8 cellular contexts compared by ENCODE assay signal in the genomic region with DNA sequence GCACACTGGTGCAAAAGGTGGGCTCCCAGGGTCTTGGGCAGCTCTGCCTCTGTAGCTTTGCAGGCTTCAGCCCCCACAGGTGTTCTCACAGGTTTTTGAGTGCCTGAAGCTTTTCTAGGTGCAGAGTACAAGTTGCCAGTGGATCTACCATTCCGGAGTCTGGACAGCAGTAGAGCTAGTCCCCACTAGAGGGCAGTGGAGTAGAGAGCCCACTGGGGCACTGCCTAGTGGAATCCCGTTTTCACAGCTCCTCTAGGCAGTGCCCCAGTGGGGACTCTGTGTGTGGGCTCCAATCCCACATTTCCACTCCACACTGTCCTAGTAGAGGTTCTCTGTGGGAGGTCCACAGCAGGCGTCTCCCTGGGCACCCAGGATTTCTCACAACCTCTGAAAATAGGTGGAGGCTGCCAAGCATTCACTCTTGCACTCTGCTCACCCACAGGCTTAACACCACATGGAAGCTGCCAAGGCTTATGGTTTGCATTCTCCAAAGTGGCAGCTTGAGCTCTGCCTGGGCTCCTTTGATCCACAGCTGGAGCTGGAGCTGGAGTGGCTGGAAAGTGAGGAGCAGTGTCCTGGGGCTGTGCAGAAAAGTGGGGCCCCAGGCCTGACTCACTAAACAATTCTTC.
DNase-seq lines count a peak whose midpoint lies in the region; ATAC-seq and TF ChIP-seq lines count a peak whose summit lies in the region.

No MANE protein-coding gene starts in this region.

- H3K36me3 ChIP-seq in OCI-LY7 (ENCODE audit: insufficient read depth, low read length), result no peaks in the 10 kb centered on the region

- no peak overlapping the region for H3K27ac ChIP-seq in OCI-LY7 (ENCODE audit: low read depth, low read length, poor library complexity, severe bottlenecking)

- CTCF ChIA-PET in OCI-LY7 (lab: Charles Lee; ENCODE audit: unreplicated experiment), result no interaction called here

- intact Hi-C loops in OCI-LY7 (cut with micrococcal nuclease; ENCODE audit: unreplicated experiment), result no loop called here

- TF ChIP-seq CTCF in OCI-LY7 (conservative IDR thresholded peaks at IDR 0.05; ENCODE audit: low read length) (peak; percentile 82), type B pancreatic cell (conservative IDR thresholded peaks at IDR 0.05) (peak; percentile 72), omental fat pad (IDR thresholded peaks at IDR 0.05) (no peak)

- H3K27ac Mint-ChIP-seq in type B pancreatic cell, result no peak overlapping the region

- H3K27me3 Mint-ChIP-seq in type B pancreatic cell, result peaks cover 29% of the 10 kb centered on the region

- DNase-seq in stimulated activated CD4-positive, alpha-beta T cell treated with anti-CD3 and anti-CD28 coated beads, Interleukin-15, amount 100 ng/mL, for 48 hours (ENCODE audit: low read depth in 2 of 2), result peak; percentile 4 to 7
- DNase-seq in stimulated activated CD4-positive, alpha-beta T cell treated with anti-CD3 and anti-CD28 coated beads, Interleukin-4, amount 100 ng/mL, for 1 hour, result no peak
- DNase-seq in OCI-LY7 (ENCODE audit: low spot score) (peak; percentile 46), type B pancreatic cell (ENCODE audit: extremely low spot score, unreplicated experiment) (no peak), omental fat pad (ENCODE audit: low spot score) (no peak), kidney glomerular epithelial cell (lab: John Stamatoyannopoulos, UW) (no peak)

- H3K36me3 Mint-ChIP-seq in type B pancreatic cell, result no peaks in the 10 kb centered on the region

- H3K79me2 ChIP-seq in OCI-LY7 (ENCODE audit: insufficient read depth, low read depth, low read length), result no peaks in the 10 kb centered on the region

- H3K4me3 ChIP-seq in OCI-LY7 (ENCODE audit: low read depth, low read length, poor library complexity, severe bottlenecking), result no peak overlapping the region

- no peaks in the 10 kb centered on the region for H3K9me3 ChIP-seq in OCI-LY7 (ENCODE audit: low read length)

- no peak overlapping the region for H2AFZ ChIP-seq in OCI-LY7 (ENCODE audit: low read length)

- ATAC-seq in HG02759 (IDR thresholded peaks at IDR 0.05; ENCODE audit: unreplicated experiment), result peak; percentile 82
- ATAC-seq in esophagus mucosa, result peak; percentile 63
- ATAC-seq in omental fat pad (ENCODE audit: low FRiP score), result no peak

- H3K4me1 ChIP-seq in OCI-LY7 (ENCODE audit: insufficient read depth, low read length, poor library complexity, severe bottlenecking), result no peaks in the 10 kb centered on the region

- POLR2A ChIA-PET in OCI-LY7 (lab: Charles Lee), result no interaction called here

- H3K4me3 Mint-ChIP-seq in type B pancreatic cell, result no peak overlapping the region

- no TSS peak for BruUV-seq in OCI-LY7 (replicated peaks; lab: Mats Ljungman, UMichigan)

- H3K9me3 Mint-ChIP-seq in type B pancreatic cell, result no peaks in the 10 kb centered on the region

- H3K4me2 ChIP-seq in OCI-LY7 (ENCODE audit: low read length), result no peak overlapping the region

- H4K20me1 ChIP-seq in OCI-LY7 (ENCODE audit: insufficient read depth, low read length), result no peaks in the 10 kb centered on the region; the same call in 1 of the 2 replicates

- no peaks in the 10 kb centered on the region for H3K4me1 Mint-ChIP-seq in type B pancreatic cell (ENCODE audit: unreplicated experiment)

- no peaks in the 10 kb centered on the region for H3K9me2 ChIP-seq in OCI-LY7 (ENCODE audit: insufficient read depth, low read length)

Comparison
In these comparisons a context has a peak if more than half of its experiments do, and no peak if none do; other contexts are left out.
1. DNase-seq: peak in stimulated activated CD4-positive, alpha-beta T cell treated with anti-CD3 and anti-CD28 coated beads, Interleukin-15, amount 100 ng/mL, for 48 hours (2 of 2) and OCI-LY7 (single experiment); none in stimulated activated CD4-positive, alpha-beta T cell treated with anti-CD3 and anti-CD28 coated beads, Interleukin-4, amount 100 ng/mL, for 1 hour (single experiment), type B pancreatic cell (single experiment), omental fat pad (single experiment) and kidney glomerular epithelial cell (single experiment).
2. CTCF ChIP-seq: peak in OCI-LY7 (single experiment) and type B pancreatic cell (single experiment); none in omental fat pad (0 of 3).